ENCODE assay signal across 11 cellular contexts in the genomic region with DNA sequence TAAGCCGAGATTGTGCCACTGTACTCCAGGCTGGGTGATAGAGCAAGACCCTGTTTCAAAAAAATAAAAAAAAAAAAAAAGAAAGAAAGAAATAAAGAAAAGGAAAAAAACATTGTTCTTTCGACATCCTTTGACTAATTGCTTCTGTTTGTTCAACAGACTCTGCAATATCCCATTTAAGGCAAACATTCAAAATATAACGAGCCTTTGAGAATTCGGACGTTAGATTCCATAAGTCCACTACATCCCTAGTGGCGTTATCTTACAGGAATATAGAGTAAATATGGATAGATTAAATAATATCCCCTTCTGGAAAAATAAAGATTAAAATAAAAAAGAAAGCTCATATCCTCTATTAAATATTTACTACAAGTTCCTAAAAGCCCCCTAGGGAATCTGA.
"Had no signal": no experiment of that assay in that cellular context is flagged by ENCODE, and none has a peak within 500 bp of the region (broad histone marks: within the 10 kb centered on the region; RNA-seq: fewer than 3 reads in every experiment).

No MANE protein-coding gene starts in this region.

- H3K9me3 ChIP-seq: HAP-1 had no signal

- DNase-seq: GM23248, GOT3, H7, H9, HCEC 1CT, HFFc6 had no signal

- H3K27ac ChIP-seq: GM23248 had no signal

- H3K4me3 ChIP-seq: GM23248, GM23338, HAP-1 had no signal

- FAIRE-seq: H1, H54 had no signal

- H3K9ac ChIP-seq: GM23248 had no signal

- ATAC-seq: GM23338, HCT116 had no signal

- H3K36me3 ChIP-seq: HAP-1 had no signal

- H2AFZ ChIP-seq: GM23248, GM23338 had no signal

- H3K4me2 ChIP-seq: GM23338 had no signal
